Comparison of ENCODE assay signal across 8 cellular contexts in the genomic region with DNA sequence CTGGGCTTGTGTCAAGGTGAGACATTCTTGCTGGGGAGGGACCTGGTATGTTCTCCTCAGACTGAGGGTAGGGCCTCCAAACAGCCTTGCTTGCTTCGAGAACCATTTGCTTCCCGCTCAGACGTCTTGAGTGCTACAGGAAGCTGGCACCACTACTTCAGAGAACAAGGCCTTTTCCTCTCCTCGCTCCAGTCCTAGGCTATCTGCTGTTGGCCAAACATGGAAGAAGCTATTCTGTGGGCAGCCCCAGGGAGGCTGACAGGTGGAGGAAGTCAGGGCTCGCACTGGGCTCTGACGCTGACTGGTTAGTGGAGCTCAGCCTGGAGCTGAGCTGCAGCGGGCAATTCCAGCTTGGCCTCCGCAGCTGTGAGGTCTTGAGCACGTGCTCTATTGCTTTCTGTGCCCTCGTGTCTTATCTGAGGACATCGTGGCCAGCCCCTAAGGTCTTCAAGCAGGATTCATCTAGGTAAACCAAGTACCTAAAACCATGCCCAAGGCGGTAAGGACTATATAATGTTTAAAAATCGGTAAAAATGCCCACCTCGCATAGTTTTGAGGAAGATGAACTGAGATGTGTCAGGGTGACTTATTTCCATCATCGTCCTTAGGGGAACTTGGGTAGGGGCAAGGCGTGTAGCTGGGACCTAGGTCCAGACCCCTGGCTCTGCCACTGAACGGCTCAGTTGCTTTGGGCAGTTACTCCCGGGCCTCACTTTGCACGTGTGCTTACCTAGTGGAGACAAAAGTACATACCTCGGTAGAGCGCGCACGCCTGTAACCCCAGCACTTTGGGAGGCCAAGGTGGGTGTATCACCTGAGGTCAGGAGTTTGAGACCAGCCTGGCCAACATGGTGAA. TPM values are rescaled to one million over a fixed set of nuclear protein-coding genes. Genes with fewer than 3 reads are reported as not detected.
DNase-seq lines count a peak whose midpoint lies in the region; ATAC-seq, FAIRE-seq and TF ChIP-seq lines count a peak whose summit lies in the region.
"Had no signal": no experiment of that assay in that cellular context is flagged by ENCODE, and none has a peak within 500 bp of the region (broad histone marks: within the 10 kb centered on the region; RNA-seq: fewer than 3 reads in every experiment).

No MANE protein-coding gene starts in this region.

- H3K9me3 ChIP-seq in K562 (replicated peaks; ENCODE audit: control insufficient read depth, insufficient read depth, low read depth, low read length) (no peaks in the 10 kb centered on the region), neutrophil (no peaks in the 10 kb centered on the region)

- peaks cover 55 to 77% of the 10 kb centered on the region in 2 experiments for H3K4me1 ChIP-seq in K562 (replicated peaks in 1 of 2; ENCODE audit: control insufficient read depth in 2 of 2, insufficient read depth in 2 of 2, low read length in 2 of 2)
- H3K4me1 ChIP-seq in neutrophil (ENCODE audit: control insufficient read depth in 1 of 2, insufficient read depth in 1 of 2, low read depth in 1 of 2, low read length in 1 of 2) = peaks cover 74 to 77% of the 10 kb centered on the region in 2 experiments

- H3K4me2 ChIP-seq in K562 (ENCODE audit: insufficient read depth, low read length) = peak overlapping the region; percentile 80

- peak; percentile 77 for DNase-seq in GM12865 (ENCODE audit: low read depth)
- peak; percentile 63 for DNase-seq in NAMALWA (ENCODE audit: low spot score)
- DNase-seq in K562 (ENCODE audit: extremely low read depth in 1 of 4, low spot score in 3 of 4) = peak in 1 of 4 experiments; percentile 53
- no peak for DNase-seq in NCI-H510A treated with DMSO at 0.1 percent for 48 hours (lab: John Stamatoyannopoulos, UW)
- no peak for DNase-seq in NCI-H2107 (lab: John Stamatoyannopoulos, UW)
- no peak for DNase-seq in NCI-H1694 treated with DMSO at 0.1 percent for 48 hours (lab: John Stamatoyannopoulos, UW)

- CTCF ChIA-PET in K562 (lab: Yijun Ruan, JAX; ENCODE audit: low intra/inter-chr PET ratio) = no interaction called here

- H2AFZ ChIP-seq in K562 (ENCODE audit: low read depth, low read length) = no peak overlapping the region

- H3K79me2 ChIP-seq in K562 (ENCODE audit: control insufficient read depth, insufficient read depth, low read length) = peaks cover 45% of the 10 kb centered on the region

- no peak for TF ChIP-seq EP300 in K562 (IDR thresholded peaks at IDR 0.05; ENCODE audit: low read length)

- peak; percentile 70 for FAIRE-seq in K562 (lab: Jason Lieb, UNC)

- WGBS in K562 (ENCODE audit: insufficient coverage, low coverage, missing lambda C conversion rate) = 34% methylated on average over 21 of the region's 23 CpGs

- in situ Hi-C loops in K562 (cut with MboI) = no loop called here

- H3K9me1 ChIP-seq in K562 (ENCODE audit: control insufficient read depth, insufficient read depth, low read length) = no peaks in the 10 kb centered on the region

- no peak overlapping the region; the same call in 1 of the 2 replicates for H3K4me3 ChIP-seq in GM12865 (ENCODE audit: low read depth, low read length)
- no peak overlapping the region for H3K4me3 ChIP-seq in K562
- peak overlapping the region in 1 of 2 experiments; percentile 5 for H3K4me3 ChIP-seq in neutrophil (ENCODE audit: low read depth in 1 of 2, low read length in 1 of 2)
- H3K4me3 ChIP-seq: skin epidermis had no signal

- peak; percentile 80 for TF ChIP-seq POLR2A in K562 (conservative IDR thresholded peaks at IDR 0.05)

- H4K20me1 ChIP-seq in K562 (replicated peaks; ENCODE audit: control insufficient read depth, insufficient read depth, low read length) = peaks cover 38% of the 10 kb centered on the region

- intact Hi-C loops in K562 (cut with micrococcal nuclease) = loop anchor here (2.0 to 10.0 kb wide), 2 partner anchors 116 to 214 kb away; no protein-coding TSS in a partner anchor

- POLR2A ChIA-PET in K562 (lab: Yijun Ruan, JAX) = interaction anchor here (0.6 to 2.4 kb wide), 5 partner anchors 13 to 80 kb away, joined by 3 to 10 read pairs (median 4); no protein-coding TSS in a partner anchor

- no peak for ATAC-seq in K562

- no peak for TF ChIP-seq RAD21 in K562 (CRISPR knock-in tag; conservative IDR thresholded peaks at IDR 0.05 in 1 of 2, IDR thresholded peaks at IDR 0.05 in 1 of 2)

- peaks cover 43% of the 10 kb centered on the region for H3K36me3 ChIP-seq in K562 (ENCODE audit: control insufficient read depth, insufficient read depth, low read length)
- peaks cover 66% of the 10 kb centered on the region for H3K36me3 ChIP-seq in neutrophil

- BruUV-seq in K562 (replicated peaks; lab: Mats Ljungman, UMichigan) = no TSS peak

- peak overlapping the region; percentile 52; the same call in 2 of the 3 replicates for H3K27ac ChIP-seq in K562 (ENCODE audit: extremely low read depth, low read depth, low read length)
- H3K27ac ChIP-seq in neutrophil = peak overlapping the region; percentile 97

- TF ChIP-seq CTCF in GM12865 (IDR thresholded peaks at IDR 0.05; ENCODE audit: insufficient read depth, low read depth, low read length, missing control alignments) (no peak), K562 (IDR thresholded peaks at IDR 0.05 in 2 of 3, conservative IDR thresholded peaks at IDR 0.05 in 1 of 3; ENCODE audit: insufficient read depth in 2 of 3, low read depth in 1 of 3, low read length in 3 of 3) (no peak), neutrophil (IDR thresholded peaks at IDR 0.05) (no peak)

- peak overlapping the region; percentile 38 to 80; a peak in 3 of 4 replicates for H3K9ac ChIP-seq in K562 (ENCODE audit: insufficient read depth in 1 of 2, low read depth in 2 of 2, low read length in 2 of 2)

- H3K27me3 ChIP-seq in K562 (ENCODE audit: control insufficient read depth in 2 of 2, insufficient read depth in 2 of 2, low read length in 2 of 2) (no peaks in the 10 kb centered on the region), neutrophil (no peaks in the 10 kb centered on the region)

RNA-seq across cellular contexts. Expression of a gene that starts 4.3 kb away (rescaled TPM):
- total RNA-seq in K562 (2011; cell fraction: chromatin; rRNA removed; ENCODE audit: low replicate concordance) = 324 and 835 TPM in 2 replicates
- total RNA-seq in K562 (2011; cell fraction: nucleolus; rRNA removed) = 1,325 and 1,372 TPM in 2 replicates
- total RNA-seq in K562 (2011; cell fraction: nucleoplasm; rRNA removed) = 1,230 and 2,004 TPM in 2 replicates
- total RNA-seq in K562 (2014; rRNA removed) (3,419 and 4,659 TPM in 2 replicates), K562 (2014; rRNA removed; fragmentation: Illumina TruSeq; extraction: Trizol) (1,716 and 2,206 TPM in 2 replicates), K562 (2015; rRNA removed; fragmentation: Illumina TruSeq; extraction: Trizol) (2,578 and 2,581 TPM in 2 replicates), K562 (2021) (2,702 and 2,817 TPM in 2 replicates)
- polyA plus RNA-seq in K562 (2011; rRNA removed) (6,793 and 8,605 TPM in 2 replicates), K562 (2014; fragmentation: Illumina TruSeq; extraction: Trizol) (5,553 and 5,658 TPM in 2 replicates), K562 (2014; fragmentation: Nextera tagmentation; extraction: Ambion mirVana) (1,000 to 10,000 TPM; 5,813 to 6,029 TPM), K562 (2014; rRNA removed) (3,855 and 4,217 TPM in 2 replicates)
- 11,989 and 13,919 TPM in 2 replicates for polyA plus RNA-seq in K562 (2011; cell fraction: cytosol; rRNA removed)
- 3,294 and 3,587 TPM in 2 replicates for polyA plus RNA-seq in K562 (2011; cell fraction: nucleus; rRNA removed)
- 3,686 and 3,892 TPM in 2 replicates for polyA plus RNA-seq in K562 (2012)
- 4,964 and 5,506 TPM in 2 replicates for polyA minus RNA-seq in K562 (2011; rRNA and poly(A)+ RNA removed)
- polyA minus RNA-seq in K562 (2011; cell fraction: cytosol; rRNA and poly(A)+ RNA removed) = 4,077 and 4,335 TPM in 2 replicates
- 565 and 1,075 TPM in 2 replicates for polyA minus RNA-seq in K562 (2011; cell fraction: nucleus; rRNA and poly(A)+ RNA removed)

RNA-seq across cellular contexts. Expression of a gene that starts 17.2 kb away (rescaled TPM):
- total RNA-seq in K562 (2011; cell fraction: chromatin; rRNA removed; ENCODE audit: low replicate concordance) = 0.42 and 0.76 TPM in 2 replicates
- total RNA-seq in K562 (2011; cell fraction: nucleolus; rRNA removed) = 0.66 and 0.83 TPM in 2 replicates
- total RNA-seq in K562 (2011; cell fraction: nucleoplasm; rRNA removed) = 0.23 and 0.37 TPM in 2 replicates
- total RNA-seq in K562 (2014; rRNA removed) = not detected in 2 replicates
- total RNA-seq in K562 (2014; rRNA removed; fragmentation: Illumina TruSeq; extraction: Trizol) = not detected in 2 replicates
- 0.08 TPM in 1 of 2 replicates, not detected in the other for total RNA-seq in K562 (2015; rRNA removed; fragmentation: Illumina TruSeq; extraction: Trizol)
- total RNA-seq in K562 (2021) = 0.09 and 0.20 TPM in 2 replicates
- polyA plus RNA-seq in K562 (2011; rRNA removed) = 0.10 and 0.12 TPM in 2 replicates
- polyA plus RNA-seq in K562 (2011; cell fraction: cytosol; rRNA removed) = 0.09 and 0.15 TPM in 2 replicates
- polyA plus RNA-seq in K562 (2011; cell fraction: nucleus; rRNA removed) = 0.18 and 0.32 TPM in 2 replicates
- 0.04 and 0.10 TPM in 2 replicates for polyA plus RNA-seq in K562 (2012)
- polyA plus RNA-seq in K562 (2014; fragmentation: Illumina TruSeq; extraction: Trizol) = not detected in 2 replicates
- polyA plus RNA-seq in K562 (2014; fragmentation: Nextera tagmentation; extraction: Ambion mirVana) = not detected
- polyA plus RNA-seq in K562 (2014; rRNA removed) = 0.03 TPM in 1 of 2 replicates, not detected in the other
- 0.11 TPM in 1 of 2 replicates, not detected in the other for polyA minus RNA-seq in K562 (2011; rRNA and poly(A)+ RNA removed)
- polyA minus RNA-seq in K562 (2011; cell fraction: cytosol; rRNA and poly(A)+ RNA removed) = not detected in 2 replicates
- 0.11 and 0.27 TPM in 2 replicates for polyA minus RNA-seq in K562 (2011; cell fraction: nucleus; rRNA and poly(A)+ RNA removed)

RNA-seq across cellular contexts. Expression of a gene that starts 29.4 kb away (rescaled TPM):
- 199 and 304 TPM in 2 replicates for total RNA-seq in K562 (2011; cell fraction: chromatin; rRNA removed; ENCODE audit: low replicate concordance)
- total RNA-seq in K562 (2011; cell fraction: nucleolus; rRNA removed) = 156 and 172 TPM in 2 replicates
- 135 and 147 TPM in 2 replicates for total RNA-seq in K562 (2011; cell fraction: nucleoplasm; rRNA removed)
- total RNA-seq in K562 (2014; rRNA removed) = 55.4 and 70.8 TPM in 2 replicates
- total RNA-seq in K562 (2014; rRNA removed; fragmentation: Illumina TruSeq; extraction: Trizol) = 53.2 and 54.4 TPM in 2 replicates
- 60.6 and 61.9 TPM in 2 replicates for total RNA-seq in K562 (2015; rRNA removed; fragmentation: Illumina TruSeq; extraction: Trizol)
- total RNA-seq in K562 (2021) = 77.2 and 77.6 TPM in 2 replicates
- polyA plus RNA-seq in K562 (2011; rRNA removed) = 74.7 and 93.6 TPM in 2 replicates
- polyA plus RNA-seq in K562 (2011; cell fraction: cytosol; rRNA removed) = 29.0 and 33.7 TPM in 2 replicates
- 248 and 319 TPM in 2 replicates for polyA plus RNA-seq in K562 (2011; cell fraction: nucleus; rRNA removed)
- polyA plus RNA-seq in K562 (2012) = 37.5 and 55.6 TPM in 2 replicates
- polyA plus RNA-seq in K562 (2014; fragmentation: Illumina TruSeq; extraction: Trizol) = 67.5 and 97.7 TPM in 2 replicates
- 10 to 100 TPM; 19.0 to 37.2 TPM for polyA plus RNA-seq in K562 (2014; fragmentation: Nextera tagmentation; extraction: Ambion mirVana)
- polyA plus RNA-seq in K562 (2014; rRNA removed) = 86.3 and 92.2 TPM in 2 replicates
- polyA minus RNA-seq in K562 (2011; rRNA and poly(A)+ RNA removed) = 32.7 and 42.8 TPM in 2 replicates
- polyA minus RNA-seq in K562 (2011; cell fraction: cytosol; rRNA and poly(A)+ RNA removed) = 26.4 and 38.0 TPM in 2 replicates
- polyA minus RNA-seq in K562 (2011; cell fraction: nucleus; rRNA and poly(A)+ RNA removed) = 40.7 and 56.9 TPM in 2 replicates

RNA-seq across cellular contexts. Expression of a gene that starts 44.7 kb away (rescaled TPM):
- total RNA-seq in K562 (2011; cell fraction: chromatin; rRNA removed; ENCODE audit: low replicate concordance) = 180 and 234 TPM in 2 replicates
- total RNA-seq in K562 (2011; cell fraction: nucleolus; rRNA removed) = 123 and 141 TPM in 2 replicates
- total RNA-seq in K562 (2011; cell fraction: nucleoplasm; rRNA removed) = 94.7 and 123 TPM in 2 replicates
- total RNA-seq in K562 (2014; rRNA removed) (88.9 and 90.9 TPM in 2 replicates), K562 (2014; rRNA removed; fragmentation: Illumina TruSeq; extraction: Trizol) (58.6 and 59.8 TPM in 2 replicates), K562 (2015; rRNA removed; fragmentation: Illumina TruSeq; extraction: Trizol) (50.6 and 55.1 TPM in 2 replicates), K562 (2021) (66.6 and 79.3 TPM in 2 replicates)
- polyA plus RNA-seq in K562 (2011; rRNA removed) (68.3 and 88.8 TPM in 2 replicates), K562 (2014; fragmentation: Illumina TruSeq; extraction: Trizol) (93.7 and 95.4 TPM in 2 replicates), K562 (2014; fragmentation: Nextera tagmentation; extraction: Ambion mirVana) (10 to 100 TPM; 16.9 to 35.5 TPM), K562 (2014; rRNA removed) (55.3 and 70.9 TPM in 2 replicates)
- polyA plus RNA-seq in K562 (2011; cell fraction: cytosol; rRNA removed) = 70.4 and 83.4 TPM in 2 replicates
- 111 and 114 TPM in 2 replicates for polyA plus RNA-seq in K562 (2011; cell fraction: nucleus; rRNA removed)
- 67.4 and 77.6 TPM in 2 replicates for polyA plus RNA-seq in K562 (2012)
- polyA minus RNA-seq in K562 (2011; rRNA and poly(A)+ RNA removed) = 103 and 106 TPM in 2 replicates
- polyA minus RNA-seq in K562 (2011; cell fraction: cytosol; rRNA and poly(A)+ RNA removed) = 93.9 and 94.0 TPM in 2 replicates
- polyA minus RNA-seq in K562 (2011; cell fraction: nucleus; rRNA and poly(A)+ RNA removed) = 52.2 and 80.1 TPM in 2 replicates

RNA-seq across cellular contexts. Expression of a gene that starts 45.6 kb away (rescaled TPM):
- total RNA-seq in K562 (2011; cell fraction: chromatin; rRNA removed; ENCODE audit: low replicate concordance) = 10.4 and 15.7 TPM in 2 replicates
- 12.9 and 13.3 TPM in 2 replicates for total RNA-seq in K562 (2011; cell fraction: nucleolus; rRNA removed)
- 14.3 and 21.4 TPM in 2 replicates for total RNA-seq in K562 (2011; cell fraction: nucleoplasm; rRNA removed)
- total RNA-seq in K562 (2014; rRNA removed) = 135 and 152 TPM in 2 replicates
- 254 and 288 TPM in 2 replicates for total RNA-seq in K562 (2014; rRNA removed; fragmentation: Illumina TruSeq; extraction: Trizol)
- 177 and 199 TPM in 2 replicates for total RNA-seq in K562 (2015; rRNA removed; fragmentation: Illumina TruSeq; extraction: Trizol)
- 205 and 208 TPM in 2 replicates for total RNA-seq in K562 (2021)
- 87.9 and 127 TPM in 2 replicates for polyA plus RNA-seq in K562 (2011; rRNA removed)
- 56.4 and 93.3 TPM in 2 replicates for polyA plus RNA-seq in K562 (2011; cell fraction: cytosol; rRNA removed)
- polyA plus RNA-seq in K562 (2011; cell fraction: nucleus; rRNA removed) = 27.8 and 39.6 TPM in 2 replicates
- polyA plus RNA-seq in K562 (2012) = 103 and 291 TPM in 2 replicates
- 198 and 214 TPM in 2 replicates for polyA plus RNA-seq in K562 (2014; fragmentation: Illumina TruSeq; extraction: Trizol)
- polyA plus RNA-seq in K562 (2014; fragmentation: Nextera tagmentation; extraction: Ambion mirVana) = 100 to 1,000 TPM; 669 to 727 TPM
- polyA plus RNA-seq in K562 (2014; rRNA removed) = 220 and 267 TPM in 2 replicates
- polyA minus RNA-seq in K562 (2011; rRNA and poly(A)+ RNA removed) = 38.3 and 43.0 TPM in 2 replicates
- polyA minus RNA-seq in K562 (2011; cell fraction: cytosol; rRNA and poly(A)+ RNA removed) = 21.7 and 23.6 TPM in 2 replicates
- polyA minus RNA-seq in K562 (2011; cell fraction: nucleus; rRNA and poly(A)+ RNA removed) = 6.9 and 14.4 TPM in 2 replicates

Comparison
In these comparisons a context has a peak if more than half of its experiments do, and no peak if none do; other contexts are left out.
1. DNase-seq: peak in GM12865 (single experiment) and NAMALWA (single experiment); none in NCI-H510A treated with DMSO at 0.1 percent for 48 hours (single experiment), NCI-H2107 (single experiment) and NCI-H1694 treated with DMSO at 0.1 percent for 48 hours (single experiment).